Comparison of ENCODE assay signal across 9 cellular contexts in genomic region chr3:195271859-195272243, GRCh38. TPM values are rescaled to one million over a fixed set of nuclear protein-coding genes. Genes with fewer than 3 reads are reported as not detected.
DNase-seq lines count a peak whose midpoint lies in the region; ATAC-seq and TF ChIP-seq lines count a peak whose summit lies in the region.
"Had no signal": no experiment of that assay in that cellular context is flagged by ENCODE, and none has a peak within 500 bp of the region (broad histone marks: within the 10 kb centered on the region; RNA-seq: fewer than 3 reads in every experiment).

No MANE protein-coding gene starts in this region.

- H3K27me3 ChIP-seq in iPS DF 6.9 (ENCODE audit: control insufficient read depth, insufficient read depth, low read length): no peaks in the 10 kb centered on the region
- H3K27me3 ChIP-seq: adrenal gland had no signal

- H3K4me3 Mint-ChIP-seq in HFFc6 (peak overlapping the region; percentile 92), activated B cell treated with CpG ODN at 0.5 μM for 24 hours (peak overlapping the region; percentile 87)
- H3K4me3 Mint-ChIP-seq in stimulated activated effector memory CD8-positive, alpha-beta T cell treated with anti-CD3 and anti-CD28 coated beads, Interleukin-12 subunit alpha, Interleukin-12 subunit beta, amount 100 ng/mL, for 72 hours: peak overlapping the region; percentile 77

- intact Hi-C loops in activated B cell treated with CpG ODN at 0.5 μM for 24 hours (cut with micrococcal nuclease): loop anchor here (1.0 to 5.0 kb wide), 8 partner anchors 170 to 785 kb away; partner anchors contain the start of genes ATP13A3 and LSG1

- DNase-seq in HFFc6 (no peak), activated B cell treated with CpG ODN at 0.5 μM for 24 hours (no peak), iPS DF 6.9 (ENCODE audit: low read depth, low spot score) (no peak), SW 1271 (lab: John Stamatoyannopoulos, UW) (no peak), NCI-H1694 (lab: John Stamatoyannopoulos, UW) (no peak)
- DNase-seq in stimulated activated effector memory CD8-positive, alpha-beta T cell treated with anti-CD3 and anti-CD28 coated beads, Interleukin-12 subunit alpha, Interleukin-12 subunit beta, amount 100 ng/mL, for 72 hours (ENCODE audit: low spot score in 2 of 2): no peak
- DNase-seq in activated effector memory CD4-positive, alpha-beta T cell treated with anti-CD3 and anti-CD28 coated beads, Interleukin-2, amount 50 U/mL, for 16 hours: no peak

- H3K4me3 ChIP-seq in iPS DF 6.9 (ENCODE audit: low read length): peak overlapping the region; percentile 31; the same call in 1 of the 2 replicates

- H3K36me3 Mint-ChIP-seq in HFFc6 (ENCODE audit: low read depth) (no peaks in the 10 kb centered on the region), activated B cell treated with CpG ODN at 0.5 μM for 24 hours (ENCODE audit: low read depth) (peaks cover 4% of the 10 kb centered on the region)
- H3K36me3 Mint-ChIP-seq in stimulated activated effector memory CD8-positive, alpha-beta T cell treated with anti-CD3 and anti-CD28 coated beads, Interleukin-12 subunit alpha, Interleukin-12 subunit beta, amount 100 ng/mL, for 72 hours: peaks cover 16% of the 10 kb centered on the region

- H3K9me3 ChIP-seq in iPS DF 6.9 (ENCODE audit: control insufficient read depth, insufficient read depth, low read length): no peaks in the 10 kb centered on the region
- H3K9me3 ChIP-seq: adrenal gland had no signal

- peak overlapping the region; percentile 79 for H3K27ac Mint-ChIP-seq in HFFc6
- H3K27ac Mint-ChIP-seq in activated B cell treated with CpG ODN at 0.5 μM for 24 hours: peak overlapping the region; percentile 82
- peak overlapping the region; percentile 71 for H3K27ac Mint-ChIP-seq in stimulated activated effector memory CD8-positive, alpha-beta T cell treated with anti-CD3 and anti-CD28 coated beads, Interleukin-12 subunit alpha, Interleukin-12 subunit beta, amount 100 ng/mL, for 72 hours

- POLR2A ChIA-PET in activated B cell treated with CpG ODN at 0.5 μM for 24 hours (lab: Charles Lee): interaction anchor here (0.8 to 3.7 kb wide), 12 partner anchors 10 to 600 kb away, joined by 3 to 29 read pairs (median 8); partner anchors contain the start of genes ACAP2, FAM43A, LSG1 and PPP1R2

- TF ChIP-seq CTCF in HFFc6 (IDR thresholded peaks at IDR 0.05): no peak; the same call in none of the 2 replicates
- TF ChIP-seq CTCF in activated B cell treated with CpG ODN at 0.5 μM for 24 hours (IDR thresholded peaks at IDR 0.05): no peak

- no peak overlapping the region for H3K27ac ChIP-seq in iPS DF 6.9 (ENCODE audit: low read length)

- H3K27me3 Mint-ChIP-seq in HFFc6 (ENCODE audit: insufficient read depth): no peaks in the 10 kb centered on the region
- no peaks in the 10 kb centered on the region for H3K27me3 Mint-ChIP-seq in activated B cell treated with CpG ODN at 0.5 μM for 24 hours

- ATAC-seq in activated B cell treated with CpG ODN at 0.5 μM for 24 hours (ENCODE audit: low read depth) (no peak), HG03520 (IDR thresholded peaks at IDR 0.05; ENCODE audit: unreplicated experiment) (no peak)
- no peak for ATAC-seq in stimulated activated effector memory CD8-positive, alpha-beta T cell treated with anti-CD3 and anti-CD28 coated beads, Interleukin-12 subunit alpha, Interleukin-12 subunit beta, amount 100 ng/mL, for 72 hours

- H3K9me3 Mint-ChIP-seq in HFFc6: no peaks in the 10 kb centered on the region
- no peaks in the 10 kb centered on the region for H3K9me3 Mint-ChIP-seq in activated B cell treated with CpG ODN at 0.5 μM for 24 hours
- H3K9me3 Mint-ChIP-seq in stimulated activated effector memory CD8-positive, alpha-beta T cell treated with anti-CD3 and anti-CD28 coated beads, Interleukin-12 subunit alpha, Interleukin-12 subunit beta, amount 100 ng/mL, for 72 hours: no peaks in the 10 kb centered on the region

- no peaks in the 10 kb centered on the region for H3K36me3 ChIP-seq in iPS DF 6.9 (ENCODE audit: control insufficient read depth, insufficient read depth, low read length)

- CTCF ChIA-PET in activated B cell treated with CpG ODN at 0.5 μM for 24 hours (lab: Charles Lee): interaction anchor here (0.8 to 3.4 kb wide), 23 partner anchors 9 to 600 kb away, joined by 3 to 70 read pairs (median 5); partner anchors contain the start of gene LSG1

- peaks cover 5% of the 10 kb centered on the region for H3K4me1 ChIP-seq in iPS DF 6.9 (ENCODE audit: control insufficient read depth, insufficient read depth, low read length)

- H3K4me1 Mint-ChIP-seq in HFFc6 (ENCODE audit: low read depth): peaks cover 23% of the 10 kb centered on the region
- H3K4me1 Mint-ChIP-seq in activated B cell treated with CpG ODN at 0.5 μM for 24 hours: peaks cover 20% of the 10 kb centered on the region
- H3K4me1 Mint-ChIP-seq in stimulated activated effector memory CD8-positive, alpha-beta T cell treated with anti-CD3 and anti-CD28 coated beads, Interleukin-12 subunit alpha, Interleukin-12 subunit beta, amount 100 ng/mL, for 72 hours: peaks cover 30% of the 10 kb centered on the region

- no CpG with 5 or more reads among the region's 3 CpGs for WGBS in iPS DF 6.9 (ENCODE audit: insufficient coverage, insufficient read length)

RNA-seq across cellular contexts. Expression of gene XXYLT1, which starts 0.9 kb away (rescaled TPM):
- total RNA-seq in HFFc6 (2021; fragmentation: NEBNext Ultra II Directional; extraction: Animal tissue kit (Norgen Biotek cat#: 25700)): 10 to 100 TPM; 16.9 to 24.2 (median 18.3) TPM
- total RNA-seq in activated B cell treated with CpG ODN at 0.5 μM for 24 hours: 7.6 and 7.9 TPM in 2 replicates
